ENCODE assay signal across 1 cellular context in the genomic region with DNA sequence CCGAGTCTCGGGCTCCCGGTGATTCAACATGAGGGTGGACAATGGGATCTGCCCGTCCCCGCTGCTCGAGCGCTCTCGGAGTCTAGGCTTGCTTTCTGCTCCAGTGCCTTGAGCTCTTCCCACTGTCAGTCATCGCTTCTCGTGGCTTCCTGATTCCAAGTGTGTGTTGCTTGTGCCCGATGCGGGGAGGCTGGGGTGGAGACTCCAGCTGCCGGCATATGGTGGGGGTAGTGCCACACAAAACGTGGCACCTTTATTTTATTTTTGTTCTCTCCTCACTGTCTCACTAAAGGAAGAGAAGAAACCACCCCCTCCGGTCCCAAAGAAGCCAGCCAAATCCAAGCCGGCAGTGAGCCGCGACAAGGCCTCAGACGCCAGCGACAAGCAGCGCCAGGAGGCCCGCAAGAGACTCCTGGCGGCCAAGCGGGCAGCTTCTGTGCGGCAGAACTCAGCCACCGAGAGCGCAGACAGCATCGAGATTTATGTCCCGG.
TF ChIP-seq lines count a peak whose summit lies in the region.

No MANE protein-coding gene starts in this region.

TF ChIP-seq in SK-N-SH, 30 proteins besides CTCF, POLR2A, EP300 and RAD21 (continued from another document):
- TF ChIP-seq, protein P1, sequence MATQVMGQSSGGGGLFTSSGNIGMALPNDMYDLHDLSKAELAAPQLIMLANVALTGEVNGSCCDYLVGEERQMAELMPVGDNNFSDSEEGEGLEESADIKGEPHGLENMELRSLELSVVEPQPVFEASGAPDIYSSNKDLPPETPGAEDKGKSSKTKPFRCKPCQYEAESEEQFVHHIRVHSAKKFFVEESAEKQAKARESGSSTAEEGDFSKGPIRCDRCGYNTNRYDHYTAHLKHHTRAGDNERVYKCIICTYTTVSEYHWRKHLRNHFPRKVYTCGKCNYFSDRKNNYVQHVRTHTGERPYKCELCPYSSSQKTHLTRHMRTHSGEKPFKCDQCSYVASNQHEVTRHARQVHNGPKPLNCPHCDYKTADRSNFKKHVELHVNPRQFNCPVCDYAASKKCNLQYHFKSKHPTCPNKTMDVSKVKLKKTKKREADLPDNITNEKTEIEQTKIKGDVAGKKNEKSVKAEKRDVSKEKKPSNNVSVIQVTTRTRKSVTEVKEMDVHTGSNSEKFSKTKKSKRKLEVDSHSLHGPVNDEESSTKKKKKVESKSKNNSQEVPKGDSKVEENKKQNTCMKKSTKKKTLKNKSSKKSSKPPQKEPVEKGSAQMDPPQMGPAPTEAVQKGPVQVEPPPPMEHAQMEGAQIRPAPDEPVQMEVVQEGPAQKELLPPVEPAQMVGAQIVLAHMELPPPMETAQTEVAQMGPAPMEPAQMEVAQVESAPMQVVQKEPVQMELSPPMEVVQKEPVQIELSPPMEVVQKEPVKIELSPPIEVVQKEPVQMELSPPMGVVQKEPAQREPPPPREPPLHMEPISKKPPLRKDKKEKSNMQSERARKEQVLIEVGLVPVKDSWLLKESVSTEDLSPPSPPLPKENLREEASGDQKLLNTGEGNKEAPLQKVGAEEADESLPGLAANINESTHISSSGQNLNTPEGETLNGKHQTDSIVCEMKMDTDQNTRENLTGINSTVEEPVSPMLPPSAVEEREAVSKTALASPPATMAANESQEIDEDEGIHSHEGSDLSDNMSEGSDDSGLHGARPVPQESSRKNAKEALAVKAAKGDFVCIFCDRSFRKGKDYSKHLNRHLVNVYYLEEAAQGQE (IDR thresholded peaks at IDR 0.05; ENCODE audit: low read depth, low read length): no peak
- TF ChIP-seq ELF1 (IDR thresholded peaks at IDR 0.05) (no peak), RXRA (IDR thresholded peaks at IDR 0.05; ENCODE audit: borderline replicate concordance, low read depth) (no peak), GATA2 (CRISPR knock-in tag; IDR thresholded peaks at IDR 0.05) (no peak), TCF12 (IDR thresholded peaks at IDR 0.05) (no peak), CHD2 (IDR thresholded peaks at IDR 0.05; ENCODE audit: low read length, partially characterized antibody) (no peak), SIN3A (IDR thresholded peaks at IDR 0.05; ENCODE audit: borderline replicate concordance, low read depth, low read length) (no peak), NRF1 (IDR thresholded peaks at IDR 0.05; ENCODE audit: low read depth, low read length) (no peak)
- TF ChIP-seq, protein P2, sequence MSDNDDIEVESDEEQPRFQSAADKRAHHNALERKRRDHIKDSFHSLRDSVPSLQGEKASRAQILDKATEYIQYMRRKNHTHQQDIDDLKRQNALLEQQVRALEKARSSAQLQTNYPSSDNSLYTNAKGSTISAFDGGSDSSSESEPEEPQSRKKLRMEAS (IDR thresholded peaks at IDR 0.05; ENCODE audit: low read depth): no peak
- TF ChIP-seq, protein P3, sequence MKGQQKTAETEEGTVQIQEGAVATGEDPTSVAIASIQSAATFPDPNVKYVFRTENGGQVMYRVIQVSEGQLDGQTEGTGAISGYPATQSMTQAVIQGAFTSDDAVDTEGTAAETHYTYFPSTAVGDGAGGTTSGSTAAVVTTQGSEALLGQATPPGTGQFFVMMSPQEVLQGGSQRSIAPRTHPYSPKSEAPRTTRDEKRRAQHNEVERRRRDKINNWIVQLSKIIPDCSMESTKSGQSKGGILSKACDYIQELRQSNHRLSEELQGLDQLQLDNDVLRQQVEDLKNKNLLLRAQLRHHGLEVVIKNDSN (IDR thresholded peaks at IDR 0.05; ENCODE audit: borderline replicate concordance, low read depth): no peak
TF ChIP-seq in SK-N-SH: peak in this region for 0.
